ENCODE assay signal across 8 cellular contexts in the genomic region with DNA sequence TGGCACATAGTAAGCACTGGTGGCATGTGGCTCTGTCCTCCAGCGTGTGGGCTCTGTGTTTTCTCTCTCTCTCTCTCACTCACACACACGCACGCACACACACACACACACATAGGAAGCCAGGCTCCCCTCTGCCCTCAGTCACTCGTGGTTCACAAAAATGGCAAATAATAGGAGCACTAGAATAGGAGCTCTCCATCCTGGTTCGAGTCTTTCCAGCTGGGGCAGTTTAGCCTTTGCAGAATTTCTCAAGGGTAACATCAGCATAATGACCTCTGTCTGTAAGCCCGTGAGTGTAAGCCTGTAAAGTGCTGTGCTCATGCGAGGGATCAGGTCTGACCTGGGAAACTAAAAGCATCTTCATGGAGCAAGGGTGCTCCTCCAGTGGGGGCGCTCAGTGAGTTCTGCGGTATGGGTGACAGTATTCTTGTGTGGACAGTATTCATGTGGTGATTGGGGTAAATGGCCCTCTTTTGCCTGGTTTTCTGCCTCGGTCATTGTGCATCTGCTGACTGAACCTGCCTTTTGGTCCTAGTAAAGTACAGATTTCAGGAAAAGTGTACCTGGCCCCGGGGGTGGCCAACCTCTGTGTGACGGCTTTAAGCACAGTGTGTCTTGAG. TPM values are rescaled to one million over a fixed set of nuclear protein-coding genes. Genes with fewer than 3 reads are reported as not detected.
DNase-seq lines count a peak whose midpoint lies in the region; ATAC-seq and TF ChIP-seq lines count a peak whose summit lies in the region.

No MANE protein-coding gene starts in this region.

- no peaks in the 10 kb centered on the region for H3K9me3 ChIP-seq in OCI-LY7 (ENCODE audit: low read length)

- H3K27ac ChIP-seq in OCI-LY7 (ENCODE audit: low read depth, low read length, poor library complexity, severe bottlenecking): no peak overlapping the region
- no peak overlapping the region for H3K27ac ChIP-seq in brain microvascular endothelial cell

- no peaks in the 10 kb centered on the region for H3K9me2 ChIP-seq in OCI-LY7 (ENCODE audit: insufficient read depth, low read length)

- TF ChIP-seq CTCF in GM12865 (IDR thresholded peaks at IDR 0.05; ENCODE audit: insufficient read depth, low read depth, low read length, missing control alignments) (no peak), OCI-LY7 (conservative IDR thresholded peaks at IDR 0.05; ENCODE audit: low read length) (peak; percentile 62), brain microvascular endothelial cell (IDR thresholded peaks at IDR 0.05; ENCODE audit: low read depth, low read length, missing control alignments) (peak; percentile 14)

- no peak for DNase-seq in GM12865 (ENCODE audit: low read depth)
- DNase-seq in OCI-LY7 (ENCODE audit: low spot score): peak; percentile 47
- no peak for DNase-seq in brain microvascular endothelial cell
- peak; percentile 54 for DNase-seq in kidney tubule cell (ENCODE audit: low spot score)
- DNase-seq in stimulated activated naive CD8-positive, alpha-beta T cell treated with anti-CD3 and anti-CD28 coated beads, Interleukin-15, Interleukin-2, amounts not matched to agents 100 U/mL and 50 U/mL, for 24 hours: peak; percentile 60
- no peak for DNase-seq in NCI-H1092 (lab: John Stamatoyannopoulos, UW)
- DNase-seq in NCI-H187 (lab: John Stamatoyannopoulos, UW): no peak

- H3K36me3 ChIP-seq in OCI-LY7 (ENCODE audit: insufficient read depth, low read length) (peaks cover 27% of the 10 kb centered on the region), brain microvascular endothelial cell (replicated peaks) (peaks cover 27% of the 10 kb centered on the region)

- in situ Hi-C loops in brain microvascular endothelial cell (cut with HindIII; ENCODE audit: low pct_ligation_motif_present, low sequenced_read_pairs): no loop called here

- H3K4me3 ChIP-seq in GM12865 (ENCODE audit: low read depth, low read length) (peak overlapping the region; percentile 44), OCI-LY7 (ENCODE audit: low read depth, low read length, poor library complexity, severe bottlenecking) (peak overlapping the region; percentile 78), brain microvascular endothelial cell (ENCODE audit: low read depth, low read length) (peak overlapping the region; percentile 90)

- intact Hi-C loops in OCI-LY7 (cut with micrococcal nuclease; ENCODE audit: unreplicated experiment): loop anchor here (1.0 to 2.0 kb wide), 2 partner anchors 41 to 184 kb away; a partner anchor contains a TSS

- peaks cover 40% of the 10 kb centered on the region for H3K79me2 ChIP-seq in OCI-LY7 (ENCODE audit: insufficient read depth, low read depth, low read length)

- no peaks in the 10 kb centered on the region for H3K27me3 ChIP-seq in brain microvascular endothelial cell (replicated peaks)

- H3K4me2 ChIP-seq in OCI-LY7 (ENCODE audit: low read length): peak overlapping the region; percentile 97

- H4K20me1 ChIP-seq in OCI-LY7 (ENCODE audit: insufficient read depth, low read length): peaks cover 9% of the 10 kb centered on the region; the same call in 1 of the 2 replicates

- H2AFZ ChIP-seq in OCI-LY7 (ENCODE audit: low read length): peak overlapping the region; percentile 91

- H3K4me1 ChIP-seq in OCI-LY7 (ENCODE audit: insufficient read depth, low read length, poor library complexity, severe bottlenecking): peaks cover 40% of the 10 kb centered on the region

- POLR2A ChIA-PET in OCI-LY7 (lab: Charles Lee): interaction anchor here (0.6 to 1.8 kb wide), 8 partner anchors 8 to 232 kb away, joined by 3 to 4 read pairs (median 4); no protein-coding TSS in a partner anchor

- BruUV-seq in OCI-LY7 (replicated peaks; lab: Mats Ljungman, UMichigan): no TSS peak

- ATAC-seq in stimulated activated naive CD8-positive, alpha-beta T cell treated with anti-CD3 and anti-CD28 coated beads, Interleukin-15, Interleukin-2, amounts not matched to agents 100 U/mL and 50 U/mL, for 24 hours: peak; percentile 24
- no peak for ATAC-seq in HG02623 (IDR thresholded peaks at IDR 0.05; ENCODE audit: unreplicated experiment)

- CTCF ChIA-PET in OCI-LY7 (lab: Charles Lee; ENCODE audit: unreplicated experiment): interaction anchor here (0.5 to 0.7 kb wide), 2 partner anchors 15 to 563 kb away, joined by 3 to 5 read pairs; no protein-coding TSS in a partner anchor

RNA-seq across cellular contexts. Expression of a gene that starts 0.8 kb away (rescaled TPM):
- total RNA-seq in OCI-LY7 (2014; rRNA removed; shearing (Covaris generic)): 11.2 and 20.7 TPM in 2 replicates
- 9.8 and 11.5 TPM in 2 replicates for total RNA-seq in OCI-LY7 (2022)

RNA-seq across cellular contexts. Expression of a gene that starts 41.0 kb away (rescaled TPM):
- 74.3 and 121 TPM in 2 replicates for total RNA-seq in OCI-LY7 (2014; rRNA removed; shearing (Covaris generic))
- total RNA-seq in OCI-LY7 (2022): 69.8 and 73.8 TPM in 2 replicates

Comparison
In these comparisons a context has a peak if more than half of its experiments do, and no peak if none do; other contexts are left out.
1. DNase-seq: peak in OCI-LY7 (single experiment), kidney tubule cell (single experiment) and stimulated activated naive CD8-positive, alpha-beta T cell treated with anti-CD3 and anti-CD28 coated beads, Interleukin-15, Interleukin-2, amounts not matched to agents 100 U/mL and 50 U/mL, for 24 hours (single experiment); none in GM12865 (single experiment), brain microvascular endothelial cell (single experiment), NCI-H1092 (single experiment) and NCI-H187 (0 of 2).
2. Peak in every context shown above with its lines, with median percentiles within 50 percentile points of each other: H3K4me3 ChIP-seq.